Comparison of ENCODE assay signal across 1 cellular context in genomic region chr10:61744469-61744868, GRCh38.
TF ChIP-seq lines count a peak whose summit lies in the region.

No MANE protein-coding gene starts in this region.

TF ChIP-seq in IMR-90, 13 proteins besides CTCF, POLR2A, EP300 and RAD21:
- TF ChIP-seq CHD1 (IDR thresholded peaks at IDR 0.05; ENCODE audit: low read depth, low read length) (no peak), USF2 (IDR thresholded peaks at IDR 0.05; ENCODE audit: low read depth, low read length) (no peak), RFX5 (IDR thresholded peaks at IDR 0.05; ENCODE audit: low read depth, low read length) (no peak)
